8 cellular contexts compared by ENCODE assay signal in the genomic region with DNA sequence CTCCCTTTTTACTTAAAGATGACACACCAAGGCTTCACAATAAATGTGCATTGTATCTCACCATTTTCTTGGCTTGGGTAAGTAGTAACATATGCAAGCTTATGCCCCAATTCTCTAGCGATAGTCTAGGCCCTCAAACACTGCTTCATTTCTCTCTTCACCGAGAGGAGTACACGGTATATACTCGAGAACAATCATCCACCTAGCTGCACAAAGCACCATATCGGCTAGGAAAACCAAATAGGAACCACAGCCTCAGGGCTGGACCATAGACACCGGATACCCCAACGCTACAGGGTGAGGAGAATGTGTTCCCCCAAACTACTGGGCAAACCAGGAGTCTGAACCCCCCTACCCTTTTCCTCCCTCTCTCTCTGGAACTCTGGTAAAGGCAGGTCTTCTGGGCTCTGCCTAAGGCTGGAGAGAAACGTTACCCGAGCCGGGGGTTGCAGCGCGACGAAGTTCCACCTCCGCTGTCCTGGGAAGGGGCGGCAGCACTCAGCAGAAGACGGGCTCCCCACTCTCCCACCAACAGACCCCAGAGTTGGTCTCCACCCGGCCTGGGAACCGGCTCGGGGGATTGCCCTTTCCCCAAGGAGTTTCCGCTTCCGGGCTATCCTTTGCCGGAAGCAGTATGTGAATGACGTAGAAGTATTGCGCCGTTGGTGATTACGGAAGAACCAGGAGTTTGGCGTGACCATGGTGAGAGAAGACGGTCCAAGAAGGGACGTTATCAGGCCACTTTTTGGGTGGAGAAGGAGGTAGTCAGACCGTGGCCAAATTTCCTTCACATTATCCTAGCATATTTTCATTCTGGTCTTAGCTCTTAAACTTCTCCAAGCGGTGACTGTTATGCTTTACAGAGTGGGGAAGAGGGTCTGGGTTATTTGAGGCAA. TPM values are rescaled to one million over a fixed set of nuclear protein-coding genes. Genes with fewer than 3 reads are reported as not detected.
DNase-seq lines count a peak whose midpoint lies in the region; ATAC-seq and TF ChIP-seq lines count a peak whose summit lies in the region.

A gene with protein sequence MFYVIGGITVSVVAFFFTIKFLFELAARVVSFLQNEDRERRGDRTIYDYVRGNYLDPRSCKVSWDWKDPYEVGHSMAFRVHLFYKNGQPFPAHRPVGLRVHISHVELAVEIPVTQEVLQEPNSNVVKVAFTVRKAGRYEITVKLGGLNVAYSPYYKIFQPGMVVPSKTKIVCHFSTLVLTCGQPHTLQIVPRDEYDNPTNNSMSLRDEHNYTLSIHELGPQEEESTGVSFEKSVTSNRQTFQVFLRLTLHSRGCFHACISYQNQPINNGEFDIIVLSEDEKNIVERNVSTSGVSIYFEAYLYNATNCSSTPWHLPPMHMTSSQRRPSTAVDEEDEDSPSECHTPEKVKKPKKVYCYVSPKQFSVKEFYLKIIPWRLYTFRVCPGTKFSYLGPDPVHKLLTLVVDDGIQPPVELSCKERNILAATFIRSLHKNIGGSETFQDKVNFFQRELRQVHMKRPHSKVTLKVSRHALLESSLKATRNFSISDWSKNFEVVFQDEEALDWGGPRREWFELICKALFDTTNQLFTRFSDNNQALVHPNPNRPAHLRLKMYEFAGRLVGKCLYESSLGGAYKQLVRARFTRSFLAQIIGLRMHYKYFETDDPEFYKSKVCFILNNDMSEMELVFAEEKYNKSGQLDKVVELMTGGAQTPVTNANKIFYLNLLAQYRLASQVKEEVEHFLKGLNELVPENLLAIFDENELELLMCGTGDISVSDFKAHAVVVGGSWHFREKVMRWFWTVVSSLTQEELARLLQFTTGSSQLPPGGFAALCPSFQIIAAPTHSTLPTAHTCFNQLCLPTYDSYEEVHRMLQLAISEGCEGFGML (minus strand): TSS at position 582 of the 896 bp plus-strand sequence. CDS start 27,465 bp downstream, outside the sequence.
Gene FCF1, plus strand, starts transcription at position 646 of the 896 bp plus-strand sequence. Its CDS starts 54 bp downstream, at position 700.

- H3K4me1 Mint-ChIP-seq in dendritic cell treated with granulocyte-macrophage colony-stimulating factor and Interleukin-4, amounts not matched to agents 40 ng/mL and 50 ng/mL, for 4 days (ENCODE audit: low read depth): peaks cover 18% of the 10 kb centered on the region

- under 1% methylated on average over 29 of the region's 31 CpGs for WGBS in right lobe of liver (ENCODE audit: insufficient coverage, low coverage, low lambda C conversion rate, missing lambda C conversion rate)

- no peaks in the 10 kb centered on the region for H3K27me3 Mint-ChIP-seq in dendritic cell treated with granulocyte-macrophage colony-stimulating factor and Interleukin-4, amounts not matched to agents 40 ng/mL and 50 ng/mL, for 4 days

- DNase-seq in right lobe of liver: peak; percentile 68 to 88 (median 82)
- DNase-seq in stimulated activated CD4-positive, alpha-beta T cell treated with anti-CD3 and anti-CD28 coated beads, TNF-alpha, amount 100 ng/mL, for 1 hour (ENCODE audit: low read depth in 3 of 3, low spot score in 1 of 3): peak; percentile 46 to 49 (median 48)
- no peak for DNase-seq in caudate nucleus (lab: John Stamatoyannopoulos, UW)

- H3K4me3 ChIP-seq in right lobe of liver: peak within 1 kb of the TSS; percentile 64 to 82 (median 77)

- H3K4me1 ChIP-seq in right lobe of liver: peaks cover 0 to 28% (median 7%) of the 10 kb centered on the region in 4 donors

- no peaks in the 10 kb centered on the region for H3K9me3 ChIP-seq in right lobe of liver

- ATAC-seq in GM19025 (IDR thresholded peaks at IDR 0.05; ENCODE audit: low read depth, unreplicated experiment) (peak; percentile 96), HG03378 (IDR thresholded peaks at IDR 0.05; ENCODE audit: unreplicated experiment) (peak; percentile 85), right lobe of liver (peak; percentile 98 to 99 (median 99))
- ATAC-seq in activated CD4-positive, CD25-positive, alpha-beta regulatory T cell treated with anti-CD3 and anti-CD28 coated beads, Interleukin-2, amount 50 U/mL, for 24 hours: peak; percentile 97 to 99

- H3K9me3 Mint-ChIP-seq in dendritic cell treated with granulocyte-macrophage colony-stimulating factor and Interleukin-4, amounts not matched to agents 40 ng/mL and 50 ng/mL, for 4 days: no peaks in the 10 kb centered on the region

- TF ChIP-seq POLR2A in right lobe of liver (IDR thresholded peaks at IDR 0.05): peak; percentile 56

- H3K36me3 ChIP-seq in right lobe of liver: peaks cover 0 to 24% (median 6%) of the 10 kb centered on the region in 4 donors

- peaks cover 43% of the 10 kb centered on the region for H3K36me3 Mint-ChIP-seq in dendritic cell treated with granulocyte-macrophage colony-stimulating factor and Interleukin-4, amounts not matched to agents 40 ng/mL and 50 ng/mL, for 4 days (ENCODE audit: low read depth)

- intact Hi-C loops in dendritic cell treated with granulocyte-macrophage colony-stimulating factor and Interleukin-4, amounts not matched to agents 40 ng/mL and 50 ng/mL, for 4 days (cut with micrococcal nuclease): loop anchor here (2.0 to 5.0 kb wide), 3 partner anchors 50 to 220 kb away; partner anchors contain the start of genes ISCA2, NPC2 and YLPM1
- intact Hi-C loops in right lobe of liver (cut with DNase I): no loop called here

- H3K4me3 Mint-ChIP-seq in dendritic cell treated with granulocyte-macrophage colony-stimulating factor and Interleukin-4, amounts not matched to agents 40 ng/mL and 50 ng/mL, for 4 days: peak within 1 kb of the TSS; percentile 94

- H3K27ac ChIP-seq in 22Rv1 (peak within 1 kb of the TSS; percentile 38), right lobe of liver (peak within 1 kb of the TSS; percentile 24 to 75 (median 66)), caudate nucleus (ENCODE audit: low read depth, low read length) (no peak within 1 kb of the TSS)

- TF ChIP-seq CTCF in 22Rv1 (IDR thresholded peaks at IDR 0.05) (no peak), right lobe of liver (IDR thresholded peaks at IDR 0.05) (no peak)

- no peaks in the 10 kb centered on the region for H3K27me3 ChIP-seq in right lobe of liver

- H3K27ac Mint-ChIP-seq in dendritic cell treated with granulocyte-macrophage colony-stimulating factor and Interleukin-4, amounts not matched to agents 40 ng/mL and 50 ng/mL, for 4 days: peak within 1 kb of the TSS; percentile 98

RNA-seq across cellular contexts. Expression of the first gene that starts in this region (rescaled TPM):
- 10 to 100 TPM; 12.7 to 17.9 (median 15.9) TPM for total RNA-seq in right lobe of liver

RNA-seq across cellular contexts. Expression of gene FCF1, which starts in this region (rescaled TPM):
- 10 to 100 TPM; 19.4 to 25.7 (median 22.5) TPM for total RNA-seq in right lobe of liver

Comparison
In these comparisons a context has a peak if more than half of its experiments do, and no peak if none do; other contexts are left out.
1. DNase-seq: peak in right lobe of liver (3 of 3) and stimulated activated CD4-positive, alpha-beta T cell treated with anti-CD3 and anti-CD28 coated beads, TNF-alpha, amount 100 ng/mL, for 1 hour (3 of 3); none in caudate nucleus (0 of 61).
2. Peak in every context shown above with its lines, with median percentiles within 50 percentile points of each other: ATAC-seq.